2 cellular contexts compared by ENCODE assay signal in genomic region chr2:38386377-38386776, GRCh38.
TF ChIP-seq lines count a peak whose summit lies in the region.

No MANE protein-coding gene starts in this region.

TF ChIP-seq in HepG2, 621 proteins besides CTCF, POLR2A, EP300 and RAD21:
- TF ChIP-seq ZNF879 (CRISPR knock-in tag; IDR thresholded peaks at IDR 0.05) = no peak
- TF ChIP-seq ETS1 (CRISPR knock-in tag; IDR thresholded peaks at IDR 0.05) = no peak
- no peak for TF ChIP-seq PATZ1 (CRISPR knock-in tag; IDR thresholded peaks at IDR 0.05)
- no peak for TF ChIP-seq KDM4B (CRISPR knock-in tag; IDR thresholded peaks at IDR 0.05)
- TF ChIP-seq ZNF512 (CRISPR knock-in tag; IDR thresholded peaks at IDR 0.05) = peak; percentile 47; the same call in 1 of the 2 replicates
- TF ChIP-seq ZNF629 (CRISPR knock-in tag; conservative IDR thresholded peaks at IDR 0.05) = no peak

TF ChIP-seq in GM12891, 5 proteins besides CTCF, POLR2A, EP300 and RAD21:
- no peak for TF ChIP-seq SPI1 (IDR thresholded peaks at IDR 0.05; ENCODE audit: low read depth, low read length)
- TF ChIP-seq POU2F2 (IDR thresholded peaks at IDR 0.05; ENCODE audit: low read depth, low read length) = no peak
- TF ChIP-seq POLR2AphosphoS5 (IDR thresholded peaks at IDR 0.05; ENCODE audit: low read depth, low read length) = no peak
- TF ChIP-seq PAX5 (IDR thresholded peaks at IDR 0.05; ENCODE audit: insufficient read depth, low read length, severe bottlenecking) = no peak
- no peak for TF ChIP-seq TAF1 (IDR thresholded peaks at IDR 0.05; ENCODE audit: low read depth, low read length)
